Comparison of ENCODE assay signal across 9 cellular contexts in the genomic region with DNA sequence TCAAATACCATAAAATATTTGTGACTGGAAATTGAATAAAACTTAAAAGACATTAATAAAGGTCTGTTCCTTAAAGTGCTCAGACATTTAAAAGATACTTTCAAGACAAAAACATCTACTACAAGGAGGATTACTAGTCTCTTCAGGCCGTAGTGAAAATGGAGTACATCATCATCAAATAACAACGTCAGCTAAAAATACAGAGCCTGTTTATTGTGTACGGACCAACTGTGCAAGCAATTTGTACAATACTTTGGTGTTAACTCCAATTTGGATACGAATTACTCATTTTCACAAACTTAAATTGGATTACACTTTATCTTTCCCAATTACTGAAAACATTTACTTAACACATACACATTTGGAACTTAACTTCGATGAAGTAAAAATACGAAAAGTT. TPM values are rescaled to one million over a fixed set of nuclear protein-coding genes. Genes with fewer than 3 reads are reported as not detected.
DNase-seq lines count a peak whose midpoint lies in the region; ATAC-seq, FAIRE-seq and TF ChIP-seq lines count a peak whose summit lies in the region.
"Had no signal": no experiment of that assay in that cellular context is flagged by ENCODE, and none has a peak within 500 bp of the region (broad histone marks: within the 10 kb centered on the region; RNA-seq: fewer than 3 reads in every experiment).

No MANE protein-coding gene starts in this region.

- no peak for FAIRE-seq in HTR-8/SVneo (lab: Jason Lieb, UNC)

- peaks cover 28% of the 10 kb centered on the region for H3K27me3 Mint-ChIP-seq in activated naive CD4-positive, alpha-beta T cell treated with anti-CD3 and anti-CD28 coated beads, Interleukin-2, amount 10 ng/mL, durations not matched to agents 7 days and 5 days
- H3K27me3 Mint-ChIP-seq in brain (peaks cover 16% of the 10 kb centered on the region), type B pancreatic cell (peaks cover 15% of the 10 kb centered on the region)

- peak in 2 of 4 donors; percentile 12 to 16 for ATAC-seq in right lobe of liver

- no peak for DNase-seq in activated naive CD4-positive, alpha-beta T cell treated with anti-CD3 and anti-CD28 coated beads, Interleukin-2, amount 10 ng/mL, durations not matched to agents 7 days and 5 days
- no peak for DNase-seq in activated naive CD4-positive, alpha-beta T cell treated with anti-CD3 and anti-CD28 coated beads, Interleukin-2, amount 50 U/mL, for 16 hours
- DNase-seq in right lobe of liver, result no peak
- DNase-seq in type B pancreatic cell (ENCODE audit: extremely low spot score, unreplicated experiment), result no peak
- no peak for DNase-seq in NCI-H2029 (lab: John Stamatoyannopoulos, UW)
- no peak for DNase-seq in hepatic stellate cell (ENCODE audit: low spot score)
- no peak for DNase-seq in HTR-8/SVneo (ENCODE audit: insufficient read length, low spot score)
- DNase-seq: stimulated activated naive CD4-positive, alpha-beta T cell had no signal

- peaks cover 0 to 9% (median 4%) of the 10 kb centered on the region in 4 donors for H3K4me1 ChIP-seq in right lobe of liver

- no peaks in the 10 kb centered on the region for H3K9me3 Mint-ChIP-seq in activated naive CD4-positive, alpha-beta T cell treated with anti-CD3 and anti-CD28 coated beads, Interleukin-2, amount 10 ng/mL, durations not matched to agents 7 days and 5 days
- peaks cover 0 to 3% (median 0%) of the 10 kb centered on the region in 5 experiments for H3K9me3 Mint-ChIP-seq in brain
- H3K9me3 Mint-ChIP-seq in type B pancreatic cell, result no peaks in the 10 kb centered on the region

- H3K27ac Mint-ChIP-seq in activated naive CD4-positive, alpha-beta T cell treated with anti-CD3 and anti-CD28 coated beads, Interleukin-2, amount 10 ng/mL, durations not matched to agents 7 days and 5 days, result no peak overlapping the region
- peak overlapping the region in 3 of 5 experiments; percentile 44 to 85 (median 81) for H3K27ac Mint-ChIP-seq in brain
- H3K27ac Mint-ChIP-seq in type B pancreatic cell, result peak overlapping the region; percentile 91

- no peaks in the 10 kb centered on the region for H3K36me3 Mint-ChIP-seq in activated naive CD4-positive, alpha-beta T cell treated with anti-CD3 and anti-CD28 coated beads, Interleukin-2, amount 10 ng/mL, durations not matched to agents 7 days and 5 days
- peaks cover 5% of the 10 kb centered on the region for H3K36me3 Mint-ChIP-seq in brain
- H3K36me3 Mint-ChIP-seq in type B pancreatic cell, result peaks cover 8% of the 10 kb centered on the region

- intact Hi-C loops in right lobe of liver (cut with DNase I), result no loop called here

- no peaks in the 10 kb centered on the region for H3K9me3 ChIP-seq in right lobe of liver

- no peak for TF ChIP-seq POLR2A in right lobe of liver (IDR thresholded peaks at IDR 0.05)

- WGBS in right lobe of liver (ENCODE audit: insufficient coverage, low coverage, low lambda C conversion rate, missing lambda C conversion rate), result 3% methylated on average over 6 of the region's 6 CpGs

- CTCF ChIA-PET in activated naive CD4-positive, alpha-beta T cell treated with anti-CD3 and anti-CD28 coated beads, Interleukin-2, amount 10 ng/mL, durations not matched to agents 7 days and 5 days (lab: Charles Lee), result no interaction called here

- H3K27ac ChIP-seq in right lobe of liver, result peak overlapping the region in 2 of 3 donors; percentile 92 to 98

- peaks cover 15% of the 10 kb centered on the region for H3K4me1 Mint-ChIP-seq in activated naive CD4-positive, alpha-beta T cell treated with anti-CD3 and anti-CD28 coated beads, Interleukin-2, amount 10 ng/mL, durations not matched to agents 7 days and 5 days
- H3K4me1 Mint-ChIP-seq in brain (peaks cover 56% of the 10 kb centered on the region), type B pancreatic cell (ENCODE audit: unreplicated experiment) (peaks cover 26% of the 10 kb centered on the region)

- TF ChIP-seq CTCF in brain (conservative IDR thresholded peaks at IDR 0.05) (no peak), right lobe of liver (IDR thresholded peaks at IDR 0.05) (no peak), type B pancreatic cell (conservative IDR thresholded peaks at IDR 0.05) (no peak)

- H3K4me3 Mint-ChIP-seq in activated naive CD4-positive, alpha-beta T cell treated with anti-CD3 and anti-CD28 coated beads, Interleukin-2, amount 10 ng/mL, durations not matched to agents 7 days and 5 days, result peak overlapping the region; percentile 68
- peak overlapping the region; percentile 87 to 93 (median 92) for H3K4me3 Mint-ChIP-seq in brain
- peak overlapping the region; percentile 95 for H3K4me3 Mint-ChIP-seq in type B pancreatic cell

- peak overlapping the region; percentile 84 to 92 (median 90) for H3K4me3 ChIP-seq in right lobe of liver

- peaks cover 0 to 4% (median 0%) of the 10 kb centered on the region in 4 donors for H3K36me3 ChIP-seq in right lobe of liver

- H3K27me3 ChIP-seq in right lobe of liver, result no peaks in the 10 kb centered on the region

RNA-seq across cellular contexts. Expression of gene CYP39A1, which starts 0.9 kb away (rescaled TPM):
- polyA plus RNA-seq in brain (ENCODE audit: insufficient read depth, low read depth, low replicate concordance), result 0.48 TPM
- total RNA-seq in right lobe of liver (10 to 100 TPM; 21.2 to 59.7 (median 37.2) TPM), type B pancreatic cell (ENCODE audit: low replicate concordance) (4.8 and 6.7 TPM in 2 replicates)

RNA-seq across cellular contexts. Expression of gene SLC25A27, which starts 1.0 kb away (rescaled TPM):
- polyA plus RNA-seq in brain (ENCODE audit: insufficient read depth, low read depth, low replicate concordance), result 2.3 TPM
- total RNA-seq in right lobe of liver (10 to 100 TPM in 5 of 6 experiments, 1 to 10 TPM in 1; 8.8 to 21.0 (median 14.2) TPM), type B pancreatic cell (ENCODE audit: low replicate concordance) (8.7 and 18.1 TPM in 2 replicates)

RNA-seq across cellular contexts. Expression of gene TDRD6, which starts 35.9 kb away (rescaled TPM):
- not detected for polyA plus RNA-seq in brain (ENCODE audit: insufficient read depth, low read depth, low replicate concordance)
- 1 to 10 TPM in 2 of 6 experiments, under 1 TPM in 4; 0.13 to 1.4 (median 0.72) TPM for total RNA-seq in right lobe of liver
- 0.19 and 0.38 TPM in 2 replicates for total RNA-seq in type B pancreatic cell (ENCODE audit: low replicate concordance)
